8 cellular contexts compared by ENCODE assay signal in the genomic region with DNA sequence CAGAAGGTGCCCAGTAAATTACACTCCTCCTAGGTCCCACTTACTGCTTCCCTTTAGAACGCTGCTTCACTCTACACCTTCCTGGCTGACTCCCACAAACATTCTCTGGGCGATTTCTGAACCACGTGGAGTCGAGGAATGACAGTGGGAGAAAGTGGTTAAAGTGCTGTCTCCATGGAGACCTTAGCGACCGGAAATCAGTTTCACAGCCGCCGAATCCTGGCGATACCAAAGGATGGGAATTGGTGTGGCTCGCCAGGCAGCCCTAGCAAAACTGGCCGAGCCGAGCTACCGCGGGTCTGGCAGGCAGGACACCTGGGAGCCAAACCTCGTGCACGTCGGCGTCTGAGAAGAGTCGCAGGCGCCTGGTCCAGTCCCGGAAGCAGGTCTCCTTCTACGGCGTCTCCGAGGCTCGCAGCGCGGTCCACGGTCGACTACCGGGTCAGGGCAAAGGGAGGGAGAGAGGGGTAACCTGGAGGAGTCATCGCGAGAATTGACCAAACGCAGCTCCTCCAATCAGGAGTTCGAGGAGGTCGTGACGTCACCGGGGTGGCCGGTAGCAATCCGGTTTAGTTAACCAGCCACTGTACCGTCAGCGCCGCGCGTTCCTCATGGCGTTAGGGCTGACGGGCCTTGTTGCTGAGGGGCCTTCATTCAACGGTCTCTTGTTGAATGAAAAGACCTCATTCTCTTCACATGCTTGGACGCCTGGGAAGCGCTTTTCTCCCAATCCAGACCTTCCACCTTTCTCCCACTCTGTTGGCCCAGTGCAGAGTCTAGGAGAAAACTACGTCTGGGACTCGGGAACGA. TPM values are rescaled to one million over a fixed set of nuclear protein-coding genes. Genes with fewer than 3 reads are reported as not detected.
DNase-seq lines count a peak whose midpoint lies in the region; ATAC-seq and TF ChIP-seq lines count a peak whose summit lies in the region.

Gene THADA, minus strand, starts transcription at position 436 of the 810 bp plus-strand sequence. CDS start 3,646 bp downstream, outside the sequence.

- peak within 1 kb of the TSS; percentile 76 for H3K4me3 ChIP-seq in kidney epithelial cell (ENCODE audit: low read depth, low read length)

- peaks cover 1% of the 10 kb centered on the region for H3K36me3 Mint-ChIP-seq in chondrocyte (ENCODE audit: low read depth)

- peak; percentile 99 for TF ChIP-seq POLR2A in GM19099 (IDR thresholded peaks at IDR 0.05; ENCODE audit: extremely low read depth, insufficient read length, low read depth)

- no peaks in the 10 kb centered on the region for H3K27me3 ChIP-seq in kidney epithelial cell (ENCODE audit: control insufficient read depth, insufficient read depth, low read length)

- peak within 1 kb of the TSS; percentile 92 for H3K4me3 Mint-ChIP-seq in chondrocyte (ENCODE audit: unreplicated experiment)

- no peaks in the 10 kb centered on the region for H3K9me3 Mint-ChIP-seq in chondrocyte (ENCODE audit: low read depth)

- DNase-seq in AG20443 (ENCODE audit: low spot score) (peak; percentile 99), NCI-H510A (lab: John Stamatoyannopoulos, UW) (peak; percentile 98), chondrocyte (ENCODE audit: low spot score) (peak; percentile 99), kidney epithelial cell (ENCODE audit: low read depth) (peak; percentile 96)
- peak; percentile 97 to 98 for DNase-seq in activated CD4-positive, alpha-beta T cell treated with anti-CD3 and anti-CD28 coated beads for 24 hours (ENCODE audit: low read depth in 2 of 2)
- peak; percentile 98 to 99 for DNase-seq in stimulated activated CD4-positive, alpha-beta T cell treated with anti-CD3 and anti-CD28 coated beads, Interleukin-15, amount 100 ng/mL, for 48 hours (ENCODE audit: low read depth in 2 of 2)

- no peaks in the 10 kb centered on the region for H3K36me3 ChIP-seq in kidney epithelial cell (ENCODE audit: control insufficient read depth, insufficient read depth, low read length)

- no peaks in the 10 kb centered on the region for H3K27me3 Mint-ChIP-seq in chondrocyte (ENCODE audit: low read depth)

- peak within 1 kb of the TSS; percentile 99 for H3K27ac Mint-ChIP-seq in chondrocyte (ENCODE audit: unreplicated experiment)

- TF ChIP-seq CTCF in chondrocyte (IDR thresholded peaks at IDR 0.05) (no peak), kidney epithelial cell (IDR thresholded peaks at IDR 0.05; ENCODE audit: insufficient read depth, low read length, poor library complexity, severe bottlenecking) (no peak)

- H3K4me1 Mint-ChIP-seq in chondrocyte (ENCODE audit: low read depth), result peaks cover 49% of the 10 kb centered on the region

- ATAC-seq in HG03432 (IDR thresholded peaks at IDR 0.05; ENCODE audit: unreplicated experiment), result peak; percentile 98

RNA-seq across cellular contexts. Expression of gene THADA, which starts in this region (rescaled TPM):
- total RNA-seq in chondrocyte (23.6 to 68.0 TPM (median 28.4 TPM) in 3 replicates), kidney epithelial cell (17.7 and 21.5 TPM in 2 replicates)

Comparison
In these comparisons a context has a peak if more than half of its experiments do, and no peak if none do; other contexts are left out.
1. Peak in every context shown above with its lines: DNase-seq, ATAC-seq and H3K4me3 ChIP-seq.